ENCODE assay signal across 23 cellular contexts in genomic region chrX:71464968-71465367, GRCh38.
A peak's percentile ranks its signal among the peaks of the same experiment; 100 is the strongest.
DNase-seq lines count a peak whose midpoint lies in the region; ATAC-seq and TF ChIP-seq lines count a peak whose summit lies in the region.
"Had no signal": no experiment of that assay in that cellular context is flagged by ENCODE, and none has a peak within 500 bp of the region (broad histone marks: within the 10 kb centered on the region; RNA-seq: fewer than 3 reads in every experiment).

No MANE protein-coding gene starts in this region.

- peaks cover 11% of the 10 kb centered on the region for H3K36me3 Mint-ChIP-seq in activated naive CD8-positive, alpha-beta T cell
- H3K36me3 Mint-ChIP-seq in activated naive CD8-positive, alpha-beta T cell treated with anti-CD3 and anti-CD28 coated beads, Interleukin-2, amount 50 U/mL, for 24 hours (ENCODE audit: low read depth) = peaks cover 35% of the 10 kb centered on the region
- peaks cover 10% of the 10 kb centered on the region for H3K36me3 Mint-ChIP-seq in activated naive CD8-positive, alpha-beta T cell treated with anti-CD3 and anti-CD28 coated beads for 36 hours
- peaks cover 88% of the 10 kb centered on the region for H3K36me3 Mint-ChIP-seq in stimulated activated effector memory CD8-positive, alpha-beta T cell treated with anti-CD3 and anti-CD28 coated beads, Interleukin-12 subunit alpha, Interleukin-12 subunit beta, amount 100 ng/mL, for 72 hours

- no peaks in the 10 kb centered on the region for H3K9me3 Mint-ChIP-seq in activated naive CD8-positive, alpha-beta T cell (ENCODE audit: low read depth)
- no peaks in the 10 kb centered on the region for H3K9me3 Mint-ChIP-seq in activated naive CD8-positive, alpha-beta T cell treated with anti-CD3 and anti-CD28 coated beads, Interleukin-2, amount 50 U/mL, for 24 hours
- H3K9me3 Mint-ChIP-seq in activated naive CD8-positive, alpha-beta T cell treated with anti-CD3 and anti-CD28 coated beads for 36 hours = no peaks in the 10 kb centered on the region
- H3K9me3 Mint-ChIP-seq in stimulated activated effector memory CD8-positive, alpha-beta T cell treated with anti-CD3 and anti-CD28 coated beads, Interleukin-12 subunit alpha, Interleukin-12 subunit beta, amount 100 ng/mL, for 72 hours = no peaks in the 10 kb centered on the region
- H3K9me3 Mint-ChIP-seq: CD14-positive monocyte; CD4-positive, alpha-beta T cell; HFFc6 had no signal

- TF ChIP-seq CTCF in fibroblast of villous mesenchyme (IDR thresholded peaks at IDR 0.05; ENCODE audit: insufficient read depth, low read depth, low read length) (no peak), dorsolateral prefrontal cortex (IDR thresholded peaks at IDR 0.05 in 54 of 56, conservative IDR thresholded peaks at IDR 0.05 in 2 of 56; ENCODE audit: low read depth in 1 of 56, partially characterized antibody in 56 of 56) (no peak)

- H3K4me3 ChIP-seq in fibroblast of villous mesenchyme (ENCODE audit: low read depth, low read length) = no peak overlapping the region
- no peak overlapping the region for H3K4me3 ChIP-seq in dorsolateral prefrontal cortex
- H3K4me3 ChIP-seq: A549; BLaER1 treated with 17β-estradiol and CSF1 and Interleukin-3, amounts not matched to agents 10 nM and 100 nM; HAP-1 had no signal

- peak overlapping the region; percentile 80 for H3K27ac Mint-ChIP-seq in activated naive CD8-positive, alpha-beta T cell
- no peak overlapping the region for H3K27ac Mint-ChIP-seq in activated naive CD8-positive, alpha-beta T cell treated with anti-CD3 and anti-CD28 coated beads, Interleukin-2, amount 50 U/mL, for 24 hours
- peak overlapping the region; percentile 38 for H3K27ac Mint-ChIP-seq in activated naive CD8-positive, alpha-beta T cell treated with anti-CD3 and anti-CD28 coated beads for 36 hours
- H3K27ac Mint-ChIP-seq in stimulated activated effector memory CD8-positive, alpha-beta T cell treated with anti-CD3 and anti-CD28 coated beads, Interleukin-12 subunit alpha, Interleukin-12 subunit beta, amount 100 ng/mL, for 72 hours = peak overlapping the region; percentile 54
- H3K27ac Mint-ChIP-seq: CD14-positive monocyte; CD4-positive, alpha-beta T cell; HFFc6 had no signal

- ATAC-seq in activated naive CD8-positive, alpha-beta T cell treated with anti-CD3 and anti-CD28 coated beads, Interleukin-2, amount 50 U/mL, for 24 hours = no peak
- ATAC-seq in stimulated activated effector memory CD8-positive, alpha-beta T cell treated with anti-CD3 and anti-CD28 coated beads, Interleukin-12 subunit alpha, Interleukin-12 subunit beta, amount 100 ng/mL, for 72 hours = no peak
- ATAC-seq: A549 had no signal

- intact Hi-C loops in dorsolateral prefrontal cortex (cut with DNase I) = no loop called here

- no peak for DNase-seq in activated naive CD8-positive, alpha-beta T cell treated with anti-CD3 and anti-CD28 coated beads, Interleukin-2, amount 50 U/mL, for 24 hours
- DNase-seq in activated naive CD8-positive, alpha-beta T cell treated with anti-CD3 and anti-CD28 coated beads for 36 hours = no peak
- DNase-seq in fibroblast of villous mesenchyme (ENCODE audit: low read depth) (peak; percentile 18), dorsolateral prefrontal cortex (no peak), pons (ENCODE audit: low spot score) (no peak), DMS79 (lab: John Stamatoyannopoulos, UW) (no peak)
- no peak for DNase-seq in stimulated activated effector memory CD8-positive, alpha-beta T cell treated with anti-CD3 and anti-CD28 coated beads, Interleukin-12 subunit alpha, Interleukin-12 subunit beta, amount 100 ng/mL, for 72 hours (ENCODE audit: low spot score in 2 of 2)
- DNase-seq: 8988T; ACHN; AML-193; BE2C; Calu3; CD4-positive, alpha-beta T cell; COR-L47; DMS53; DND-41; GOT3; HFFc6 had no signal

- peaks cover 0 to 61% (median 4%) of the 10 kb centered on the region in 45 donors for H3K27me3 ChIP-seq in dorsolateral prefrontal cortex
- H3K27me3 ChIP-seq: BE2C had no signal

- no peaks in the 10 kb centered on the region for H3K4me1 Mint-ChIP-seq in activated naive CD8-positive, alpha-beta T cell (ENCODE audit: low read depth)
- no peaks in the 10 kb centered on the region for H3K4me1 Mint-ChIP-seq in activated naive CD8-positive, alpha-beta T cell treated with anti-CD3 and anti-CD28 coated beads, Interleukin-2, amount 50 U/mL, for 24 hours
- H3K4me1 Mint-ChIP-seq in activated naive CD8-positive, alpha-beta T cell treated with anti-CD3 and anti-CD28 coated beads for 36 hours = no peaks in the 10 kb centered on the region
- H3K4me1 Mint-ChIP-seq in stimulated activated effector memory CD8-positive, alpha-beta T cell treated with anti-CD3 and anti-CD28 coated beads, Interleukin-12 subunit alpha, Interleukin-12 subunit beta, amount 100 ng/mL, for 72 hours = no peaks in the 10 kb centered on the region
- H3K4me1 Mint-ChIP-seq: CD14-positive monocyte had no signal

- H3K27ac ChIP-seq in dorsolateral prefrontal cortex = no peak overlapping the region
- H3K27ac ChIP-seq: A549; BLaER1 treated with 17β-estradiol and CSF1 and Interleukin-3, amounts not matched to agents 10 nM and 100 nM had no signal

- no peaks in the 10 kb centered on the region for H3K27me3 Mint-ChIP-seq in activated naive CD8-positive, alpha-beta T cell
- H3K27me3 Mint-ChIP-seq in activated naive CD8-positive, alpha-beta T cell treated with anti-CD3 and anti-CD28 coated beads, Interleukin-2, amount 50 U/mL, for 24 hours = no peaks in the 10 kb centered on the region
- H3K27me3 Mint-ChIP-seq in activated naive CD8-positive, alpha-beta T cell treated with anti-CD3 and anti-CD28 coated beads for 36 hours = no peaks in the 10 kb centered on the region
- H3K27me3 Mint-ChIP-seq: CD4-positive, alpha-beta T cell had no signal

- H3K4me3 Mint-ChIP-seq in activated naive CD8-positive, alpha-beta T cell = no peak overlapping the region
- H3K4me3 Mint-ChIP-seq in activated naive CD8-positive, alpha-beta T cell treated with anti-CD3 and anti-CD28 coated beads, Interleukin-2, amount 50 U/mL, for 24 hours = no peak overlapping the region
- H3K4me3 Mint-ChIP-seq in activated naive CD8-positive, alpha-beta T cell treated with anti-CD3 and anti-CD28 coated beads for 36 hours = no peak overlapping the region
- H3K4me3 Mint-ChIP-seq in stimulated activated effector memory CD8-positive, alpha-beta T cell treated with anti-CD3 and anti-CD28 coated beads, Interleukin-12 subunit alpha, Interleukin-12 subunit beta, amount 100 ng/mL, for 72 hours = no peak overlapping the region
- H3K4me3 Mint-ChIP-seq: CD14-positive monocyte; CD4-positive, alpha-beta T cell; HFFc6 had no signal
